1 cellular context compared by ENCODE assay signal in the genomic region with DNA sequence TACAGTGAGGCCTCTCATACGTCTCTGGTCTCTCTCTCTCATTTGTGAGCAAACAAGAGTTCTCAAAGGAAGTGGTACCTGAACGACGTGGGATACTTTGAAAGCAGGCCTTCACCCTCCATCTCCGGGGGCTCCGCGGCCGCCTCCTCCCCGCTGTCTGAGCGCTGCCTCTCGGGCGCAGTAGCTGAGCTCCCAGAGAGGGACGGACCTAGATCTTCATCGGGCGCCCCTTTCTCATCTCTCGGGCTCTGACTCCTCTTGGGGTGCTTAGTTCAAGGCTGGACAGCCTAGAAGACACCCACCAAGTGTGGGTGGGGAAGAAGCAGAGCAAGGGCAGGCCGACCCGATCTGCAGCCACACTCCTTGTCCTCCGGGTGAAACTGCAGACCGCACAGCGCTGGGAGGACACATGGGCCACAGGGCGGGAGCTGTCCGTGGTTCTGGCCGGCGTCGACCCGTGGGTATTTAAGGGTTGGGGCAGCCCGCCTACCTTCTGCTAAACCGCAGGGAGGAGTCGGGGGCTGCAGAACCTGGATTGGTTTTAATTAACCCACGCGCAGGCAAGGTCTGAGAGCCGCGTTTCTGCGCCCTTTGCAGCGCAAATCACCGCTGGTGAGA.
TF ChIP-seq lines count a peak whose summit lies in the region.

No MANE protein-coding gene starts in this region.

TF ChIP-seq in HepG2, 621 proteins besides CTCF, POLR2A, EP300 and RAD21 (continued from another document and continues in another):
- TF ChIP-seq, protein P1, sequence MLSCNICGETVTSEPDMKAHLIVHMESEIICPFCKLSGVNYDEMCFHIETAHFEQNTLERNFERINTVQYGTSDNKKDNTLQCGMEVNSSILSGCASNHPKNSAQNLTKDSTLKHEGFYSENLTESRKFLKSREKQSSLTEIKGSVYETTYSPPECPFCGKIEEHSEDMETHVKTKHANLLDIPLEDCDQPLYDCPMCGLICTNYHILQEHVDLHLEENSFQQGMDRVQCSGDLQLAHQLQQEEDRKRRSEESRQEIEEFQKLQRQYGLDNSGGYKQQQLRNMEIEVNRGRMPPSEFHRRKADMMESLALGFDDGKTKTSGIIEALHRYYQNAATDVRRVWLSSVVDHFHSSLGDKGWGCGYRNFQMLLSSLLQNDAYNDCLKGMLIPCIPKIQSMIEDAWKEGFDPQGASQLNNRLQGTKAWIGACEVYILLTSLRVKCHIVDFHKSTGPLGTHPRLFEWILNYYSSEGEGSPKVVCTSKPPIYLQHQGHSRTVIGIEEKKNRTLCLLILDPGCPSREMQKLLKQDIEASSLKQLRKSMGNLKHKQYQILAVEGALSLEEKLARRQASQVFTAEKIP (CRISPR knock-in tag; IDR thresholded peaks at IDR 0.05; ENCODE audit: borderline replicate concordance) = no peak
- TF ChIP-seq YY1 (IDR thresholded peaks at IDR 0.05; ENCODE audit: insufficient read depth, insufficient replicate concordance, low read depth, low read length) = no peak
- TF ChIP-seq RFXAP (CRISPR knock-in tag; IDR thresholded peaks at IDR 0.05; ENCODE audit: borderline replicate concordance) = peak; percentile 67; the same call in 1 of the 2 replicates
- peak; percentile 84 for TF ChIP-seq ZNF331 (CRISPR knock-in tag; IDR thresholded peaks at IDR 0.05)
- TF ChIP-seq, protein P2, sequence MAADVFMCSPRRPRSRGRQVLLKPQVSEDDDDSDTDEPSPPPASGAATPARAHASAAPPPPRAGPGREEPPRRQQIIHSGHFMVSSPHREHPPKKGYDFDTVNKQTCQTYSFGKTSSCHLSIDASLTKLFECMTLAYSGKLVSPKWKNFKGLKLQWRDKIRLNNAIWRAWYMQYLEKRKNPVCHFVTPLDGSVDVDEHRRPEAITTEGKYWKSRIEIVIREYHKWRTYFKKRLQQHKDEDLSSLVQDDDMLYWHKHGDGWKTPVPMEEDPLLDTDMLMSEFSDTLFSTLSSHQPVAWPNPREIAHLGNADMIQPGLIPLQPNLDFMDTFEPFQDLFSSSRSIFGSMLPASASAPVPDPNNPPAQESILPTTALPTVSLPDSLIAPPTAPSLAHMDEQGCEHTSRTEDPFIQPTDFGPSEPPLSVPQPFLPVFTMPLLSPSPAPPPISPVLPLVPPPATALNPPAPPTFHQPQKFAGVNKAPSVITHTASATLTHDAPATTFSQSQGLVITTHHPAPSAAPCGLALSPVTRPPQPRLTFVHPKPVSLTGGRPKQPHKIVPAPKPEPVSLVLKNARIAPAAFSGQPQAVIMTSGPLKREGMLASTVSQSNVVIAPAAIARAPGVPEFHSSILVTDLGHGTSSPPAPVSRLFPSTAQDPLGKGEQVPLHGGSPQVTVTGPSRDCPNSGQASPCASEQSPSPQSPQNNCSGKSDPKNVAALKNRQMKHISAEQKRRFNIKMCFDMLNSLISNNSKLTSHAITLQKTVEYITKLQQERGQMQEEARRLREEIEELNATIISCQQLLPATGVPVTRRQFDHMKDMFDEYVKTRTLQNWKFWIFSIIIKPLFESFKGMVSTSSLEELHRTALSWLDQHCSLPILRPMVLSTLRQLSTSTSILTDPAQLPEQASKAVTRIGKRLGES (CRISPR knock-in tag; IDR thresholded peaks at IDR 0.05; ENCODE audit: borderline replicate concordance) = no peak
- TF ChIP-seq, protein P3, sequence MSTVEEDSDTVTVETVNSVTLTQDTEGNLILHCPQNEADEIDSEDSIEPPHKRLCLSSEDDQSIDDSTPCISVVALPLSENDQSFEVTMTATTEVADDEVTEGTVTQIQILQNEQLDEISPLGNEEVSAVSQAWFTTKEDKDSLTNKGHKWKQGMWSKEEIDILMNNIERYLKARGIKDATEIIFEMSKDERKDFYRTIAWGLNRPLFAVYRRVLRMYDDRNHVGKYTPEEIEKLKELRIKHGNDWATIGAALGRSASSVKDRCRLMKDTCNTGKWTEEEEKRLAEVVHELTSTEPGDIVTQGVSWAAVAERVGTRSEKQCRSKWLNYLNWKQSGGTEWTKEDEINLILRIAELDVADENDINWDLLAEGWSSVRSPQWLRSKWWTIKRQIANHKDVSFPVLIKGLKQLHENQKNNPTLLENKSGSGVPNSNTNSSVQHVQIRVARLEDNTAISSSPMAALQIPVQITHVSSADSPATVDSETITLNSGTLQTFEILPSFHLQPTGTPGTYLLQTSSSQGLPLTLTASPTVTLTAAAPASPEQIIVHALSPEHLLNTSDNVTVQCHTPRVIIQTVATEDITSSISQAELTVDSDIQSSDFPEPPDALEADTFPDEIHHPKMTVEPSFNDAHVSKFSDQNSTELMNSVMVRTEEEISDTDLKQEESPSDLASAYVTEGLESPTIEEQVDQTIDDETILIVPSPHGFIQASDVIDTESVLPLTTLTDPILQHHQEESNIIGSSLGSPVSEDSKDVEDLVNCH (CRISPR knock-in tag; IDR thresholded peaks at IDR 0.05) = no peak
- TF ChIP-seq, protein P4, sequence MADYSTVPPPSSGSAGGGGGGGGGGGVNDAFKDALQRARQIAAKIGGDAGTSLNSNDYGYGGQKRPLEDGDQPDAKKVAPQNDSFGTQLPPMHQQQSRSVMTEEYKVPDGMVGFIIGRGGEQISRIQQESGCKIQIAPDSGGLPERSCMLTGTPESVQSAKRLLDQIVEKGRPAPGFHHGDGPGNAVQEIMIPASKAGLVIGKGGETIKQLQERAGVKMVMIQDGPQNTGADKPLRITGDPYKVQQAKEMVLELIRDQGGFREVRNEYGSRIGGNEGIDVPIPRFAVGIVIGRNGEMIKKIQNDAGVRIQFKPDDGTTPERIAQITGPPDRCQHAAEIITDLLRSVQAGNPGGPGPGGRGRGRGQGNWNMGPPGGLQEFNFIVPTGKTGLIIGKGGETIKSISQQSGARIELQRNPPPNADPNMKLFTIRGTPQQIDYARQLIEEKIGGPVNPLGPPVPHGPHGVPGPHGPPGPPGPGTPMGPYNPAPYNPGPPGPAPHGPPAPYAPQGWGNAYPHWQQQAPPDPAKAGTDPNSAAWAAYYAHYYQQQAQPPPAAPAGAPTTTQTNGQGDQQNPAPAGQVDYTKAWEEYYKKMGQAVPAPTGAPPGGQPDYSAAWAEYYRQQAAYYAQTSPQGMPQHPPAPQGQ (CRISPR knock-in tag; IDR thresholded peaks at IDR 0.05; ENCODE audit: borderline replicate concordance) = no peak
- TF ChIP-seq ARID2 (CRISPR knock-in tag; IDR thresholded peaks at IDR 0.05; ENCODE audit: borderline replicate concordance) = no peak
- TF ChIP-seq, protein P5, sequence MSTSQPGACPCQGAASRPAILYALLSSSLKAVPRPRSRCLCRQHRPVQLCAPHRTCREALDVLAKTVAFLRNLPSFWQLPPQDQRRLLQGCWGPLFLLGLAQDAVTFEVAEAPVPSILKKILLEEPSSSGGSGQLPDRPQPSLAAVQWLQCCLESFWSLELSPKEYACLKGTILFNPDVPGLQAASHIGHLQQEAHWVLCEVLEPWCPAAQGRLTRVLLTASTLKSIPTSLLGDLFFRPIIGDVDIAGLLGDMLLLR (CRISPR knock-in tag; IDR thresholded peaks at IDR 0.05) = peak; percentile 78; the same call in 1 of the 2 replicates
- TF ChIP-seq NFE2L2 (IDR thresholded peaks at IDR 0.05; ENCODE audit: low read length) = no peak
- TF ChIP-seq GATAD1 (CRISPR knock-in tag; IDR thresholded peaks at IDR 0.05) = peak; percentile 64; the same call in 1 of the 2 replicates
- no peak for TF ChIP-seq SIN3B (IDR thresholded peaks at IDR 0.05; ENCODE audit: low read length)
- TF ChIP-seq MBD4 (IDR thresholded peaks at IDR 0.05; ENCODE audit: borderline replicate concordance, low read length) = no peak
- TF ChIP-seq, protein P6, sequence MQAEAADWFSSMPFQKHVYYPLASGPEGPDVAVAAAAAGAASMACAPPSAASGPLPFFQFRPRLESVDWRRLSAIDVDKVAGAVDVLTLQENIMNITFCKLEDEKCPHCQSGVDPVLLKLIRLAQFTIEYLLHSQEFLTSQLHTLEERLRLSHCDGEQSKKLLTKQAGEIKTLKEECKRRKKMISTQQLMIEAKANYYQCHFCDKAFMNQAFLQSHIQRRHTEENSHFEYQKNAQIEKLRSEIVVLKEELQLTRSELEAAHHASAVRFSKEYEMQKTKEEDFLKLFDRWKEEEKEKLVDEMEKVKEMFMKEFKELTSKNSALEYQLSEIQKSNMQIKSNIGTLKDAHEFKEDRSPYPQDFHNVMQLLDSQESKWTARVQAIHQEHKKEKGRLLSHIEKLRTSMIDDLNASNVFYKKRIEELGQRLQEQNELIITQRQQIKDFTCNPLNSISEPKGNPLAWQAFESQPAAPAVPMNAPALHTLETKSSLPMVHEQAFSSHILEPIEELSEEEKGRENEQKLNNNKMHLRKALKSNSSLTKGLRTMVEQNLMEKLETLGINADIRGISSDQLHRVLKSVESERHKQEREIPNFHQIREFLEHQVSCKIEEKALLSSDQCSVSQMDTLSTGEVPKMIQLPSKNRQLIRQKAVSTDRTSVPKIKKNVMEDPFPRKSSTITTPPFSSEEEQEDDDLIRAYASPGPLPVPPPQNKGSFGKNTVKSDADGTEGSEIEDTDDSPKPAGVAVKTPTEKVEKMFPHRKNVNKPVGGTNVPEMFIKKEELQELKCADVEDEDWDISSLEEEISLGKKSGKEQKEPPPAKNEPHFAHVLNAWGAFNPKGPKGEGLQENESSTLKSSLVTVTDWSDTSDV (CRISPR knock-in tag; IDR thresholded peaks at IDR 0.05) = 0 out of 2 replicates have a peak, but pooled peaks have one; percentile 54
- TF ChIP-seq ZNF761 (CRISPR knock-in tag; conservative IDR thresholded peaks at IDR 0.05) = no peak
- no peak for TF ChIP-seq GLI4 (CRISPR knock-in tag; IDR thresholded peaks at IDR 0.05; ENCODE audit: borderline replicate concordance)
- TF ChIP-seq, protein P7, sequence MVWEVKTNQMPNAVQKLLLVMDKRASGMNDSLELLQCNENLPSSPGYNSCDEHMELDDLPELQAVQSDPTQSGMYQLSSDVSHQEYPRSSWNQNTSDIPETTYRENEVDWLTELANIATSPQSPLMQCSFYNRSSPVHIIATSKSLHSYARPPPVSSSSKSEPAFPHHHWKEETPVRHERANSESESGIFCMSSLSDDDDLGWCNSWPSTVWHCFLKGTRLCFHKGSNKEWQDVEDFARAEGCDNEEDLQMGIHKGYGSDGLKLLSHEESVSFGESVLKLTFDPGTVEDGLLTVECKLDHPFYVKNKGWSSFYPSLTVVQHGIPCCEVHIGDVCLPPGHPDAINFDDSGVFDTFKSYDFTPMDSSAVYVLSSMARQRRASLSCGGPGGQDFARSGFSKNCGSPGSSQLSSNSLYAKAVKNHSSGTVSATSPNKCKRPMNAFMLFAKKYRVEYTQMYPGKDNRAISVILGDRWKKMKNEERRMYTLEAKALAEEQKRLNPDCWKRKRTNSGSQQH (CRISPR knock-in tag; IDR thresholded peaks at IDR 0.05; ENCODE audit: low read depth) = peak; percentile 90; the same call in 1 of the 2 replicates
- TF ChIP-seq RORA (CRISPR knock-in tag; IDR thresholded peaks at IDR 0.05) = no peak
- no peak for TF ChIP-seq NPAS2 (CRISPR knock-in tag; IDR thresholded peaks at IDR 0.05; ENCODE audit: borderline replicate concordance)
- TF ChIP-seq ZFP1 (CRISPR knock-in tag; IDR thresholded peaks at IDR 0.05) = no peak
- TF ChIP-seq, protein P8, sequence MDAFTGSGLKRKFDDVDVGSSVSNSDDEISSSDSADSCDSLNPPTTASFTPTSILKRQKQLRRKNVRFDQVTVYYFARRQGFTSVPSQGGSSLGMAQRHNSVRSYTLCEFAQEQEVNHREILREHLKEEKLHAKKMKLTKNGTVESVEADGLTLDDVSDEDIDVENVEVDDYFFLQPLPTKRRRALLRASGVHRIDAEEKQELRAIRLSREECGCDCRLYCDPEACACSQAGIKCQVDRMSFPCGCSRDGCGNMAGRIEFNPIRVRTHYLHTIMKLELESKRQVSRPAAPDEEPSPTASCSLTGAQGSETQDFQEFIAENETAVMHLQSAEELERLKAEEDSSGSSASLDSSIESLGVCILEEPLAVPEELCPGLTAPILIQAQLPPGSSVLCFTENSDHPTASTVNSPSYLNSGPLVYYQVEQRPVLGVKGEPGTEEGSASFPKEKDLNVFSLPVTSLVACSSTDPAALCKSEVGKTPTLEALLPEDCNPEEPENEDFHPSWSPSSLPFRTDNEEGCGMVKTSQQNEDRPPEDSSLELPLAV (CRISPR knock-in tag; conservative IDR thresholded peaks at IDR 0.05; ENCODE audit: low read depth) = no peak
- no peak for TF ChIP-seq ZNF484 (CRISPR knock-in tag; IDR thresholded peaks at IDR 0.05; ENCODE audit: borderline replicate concordance, low read depth)
- TF ChIP-seq GABPA (IDR thresholded peaks at IDR 0.05; ENCODE audit: low read depth, low read length) = no peak
- TF ChIP-seq GABPA (CRISPR knock-in tag; IDR thresholded peaks at IDR 0.05; ENCODE audit: low read depth) = no peak
- no peak for TF ChIP-seq ZMYM3 (CRISPR knock-in tag; IDR thresholded peaks at IDR 0.05)
- no peak for TF ChIP-seq TBP (CRISPR knock-in tag; IDR thresholded peaks at IDR 0.05)
- TF ChIP-seq ZNF788 (CRISPR knock-in tag; IDR thresholded peaks at IDR 0.05; ENCODE audit: borderline replicate concordance) = no peak
- no peak for TF ChIP-seq ZNF253 (CRISPR knock-in tag; IDR thresholded peaks at IDR 0.05; ENCODE audit: borderline replicate concordance)
- TF ChIP-seq TARDBP (CRISPR knock-in tag; IDR thresholded peaks at IDR 0.05) = no peak
- TF ChIP-seq KLF6 (CRISPR knock-in tag; IDR thresholded peaks at IDR 0.05) = peak; percentile 65; the same call in 1 of the 2 replicates
- no peak for TF ChIP-seq NR1H2 (CRISPR knock-in tag; IDR thresholded peaks at IDR 0.05; ENCODE audit: borderline replicate concordance, low read depth)
- no peak for TF ChIP-seq ZBTB3 (CRISPR knock-in tag; IDR thresholded peaks at IDR 0.05; ENCODE audit: borderline replicate concordance, low read depth)
- TF ChIP-seq NFYC (CRISPR knock-in tag; IDR thresholded peaks at IDR 0.05) = no peak
- TF ChIP-seq ZNF17 (CRISPR knock-in tag; IDR thresholded peaks at IDR 0.05) = no peak
- TF ChIP-seq FOXM1 (CRISPR knock-in tag; IDR thresholded peaks at IDR 0.05) = no peak
- TF ChIP-seq KDM1A (CRISPR knock-in tag; IDR thresholded peaks at IDR 0.05) = no peak
- TF ChIP-seq MZF1 (CRISPR knock-in tag; IDR thresholded peaks at IDR 0.05; ENCODE audit: borderline replicate concordance) = no peak
- no peak for TF ChIP-seq CHCHD3 (CRISPR knock-in tag; IDR thresholded peaks at IDR 0.05)
- TF ChIP-seq, protein P9, sequence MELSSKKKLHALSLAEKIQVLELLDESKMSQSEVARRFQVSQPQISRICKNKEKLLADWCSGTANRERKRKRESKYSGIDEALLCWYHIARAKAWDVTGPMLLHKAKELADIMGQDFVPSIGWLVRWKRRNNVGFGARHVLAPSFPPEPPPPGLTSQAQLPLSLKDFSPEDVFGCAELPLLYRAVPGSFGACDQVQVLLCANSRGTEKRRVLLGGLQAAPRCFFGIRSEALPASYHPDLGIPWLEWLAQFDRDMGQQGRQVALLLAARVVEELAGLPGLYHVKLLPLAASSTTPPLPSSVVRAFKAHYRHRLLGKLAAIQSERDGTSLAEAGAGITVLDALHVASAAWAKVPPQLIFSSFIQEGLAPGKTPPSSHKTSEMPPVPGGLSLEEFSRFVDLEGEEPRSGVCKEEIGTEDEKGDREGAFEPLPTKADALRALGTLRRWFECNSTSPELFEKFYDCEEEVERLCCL (CRISPR knock-in tag; IDR thresholded peaks at IDR 0.05; ENCODE audit: borderline replicate concordance) = no peak; the same call in 1 of the 2 replicates
- TF ChIP-seq, protein P10, sequence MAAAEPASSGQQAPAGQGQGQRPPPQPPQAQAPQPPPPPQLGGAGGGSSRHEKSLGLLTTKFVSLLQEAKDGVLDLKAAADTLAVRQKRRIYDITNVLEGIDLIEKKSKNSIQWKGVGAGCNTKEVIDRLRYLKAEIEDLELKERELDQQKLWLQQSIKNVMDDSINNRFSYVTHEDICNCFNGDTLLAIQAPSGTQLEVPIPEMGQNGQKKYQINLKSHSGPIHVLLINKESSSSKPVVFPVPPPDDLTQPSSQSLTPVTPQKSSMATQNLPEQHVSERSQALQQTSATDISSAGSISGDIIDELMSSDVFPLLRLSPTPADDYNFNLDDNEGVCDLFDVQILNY (CRISPR knock-in tag; conservative IDR thresholded peaks at IDR 0.05) = peak; percentile 56; the same call in 1 of the 2 replicates
- no peak for TF ChIP-seq XBP1 (CRISPR knock-in tag; IDR thresholded peaks at IDR 0.05)
- TF ChIP-seq MAFK (conservative IDR thresholded peaks at IDR 0.05 in 1 of 2, IDR thresholded peaks at IDR 0.05 in 1 of 2; ENCODE audit: low read length in 2 of 2) = no peak
